Comparison of ENCODE assay signal across 1 cellular context in genomic region chrX:147875866-147876596, GRCh38.
TF ChIP-seq lines count a peak whose summit lies in the region.

No MANE protein-coding gene starts in this region.

TF ChIP-seq in GM23338, 12 proteins besides CTCF, POLR2A, EP300 and RAD21 (continued from another document):
- no peak for TF ChIP-seq ETS1 (IDR thresholded peaks at IDR 0.05)
